8 cellular contexts compared by ENCODE assay signal in genomic region chr2:42828487-42829416, GRCh38. TPM values are rescaled to one million over a fixed set of nuclear protein-coding genes. Genes with fewer than 3 reads are reported as not detected.
A peak's percentile ranks its signal among the peaks of the same experiment; 100 is the strongest.
DNase-seq lines count a peak whose midpoint lies in the region; ATAC-seq and TF ChIP-seq lines count a peak whose summit lies in the region.

No MANE protein-coding gene starts in this region.

- peak; percentile 93 for TF ChIP-seq CTCF in coronary artery (IDR thresholded peaks at IDR 0.05)
- TF ChIP-seq CTCF in lower leg skin (IDR thresholded peaks at IDR 0.05), result peak in 1 of 3 donors; percentile 74

- 24 to 25% methylated on average over 12 of the region's 12 CpGs for WGBS in lower leg skin, 2 donors

- H3K4me3 ChIP-seq in coronary artery, result no peak overlapping the region
- no peak overlapping the region for H3K4me3 ChIP-seq in lower leg skin (ENCODE audit: low read depth, poor library complexity, severe bottlenecking)

- DNase-seq in AG08395 (ENCODE audit: low spot score) (peak; percentile 81), NCI-H510A treated with DMSO at 0.1 percent for 48 hours (lab: John Stamatoyannopoulos, UW) (peak; percentile 49), coronary artery (ENCODE audit: low spot score) (peak; percentile 87), lower leg skin (ENCODE audit: low spot score in 2 of 2) (peak; percentile 67 to 94)
- peak; percentile 79 for DNase-seq in activated CD4-positive, alpha-beta T cell treated with anti-CD3 and anti-CD28 coated beads for 48 hours
- peak; percentile 28 to 43 (median 39) for DNase-seq in stimulated activated CD4-positive, alpha-beta T cell treated with anti-CD3 and anti-CD28 coated beads, TNF-alpha, amount 100 ng/mL, for 4 hours (ENCODE audit: low read depth in 3 of 3)

- TF ChIP-seq POLR2A in lower leg skin (IDR thresholded peaks at IDR 0.05), result no peak

- intact Hi-C loops in lower leg skin (cut with DNase I; ENCODE audit: low total_unique reads), result loop anchor here (5.0 kb wide), 1 partner anchor 659 kb away; no protein-coding TSS in a partner anchor

- peak; percentile 59 for ATAC-seq in GM18861 (IDR thresholded peaks at IDR 0.05; ENCODE audit: unreplicated experiment)
- peak; percentile 88 for ATAC-seq in HG03159 (IDR thresholded peaks at IDR 0.05; ENCODE audit: unreplicated experiment)

- peak overlapping the region; percentile 25 to 73 for H3K27ac ChIP-seq in coronary artery

RNA-seq across cellular contexts. Expression of gene HAAO, which starts 36.4 kb away (rescaled TPM):
- 1 to 10 TPM; 1.7 to 4.3 (median 3.3) TPM for total RNA-seq in lower leg skin
